ENCODE assay signal across 23 cellular contexts in the genomic region with DNA sequence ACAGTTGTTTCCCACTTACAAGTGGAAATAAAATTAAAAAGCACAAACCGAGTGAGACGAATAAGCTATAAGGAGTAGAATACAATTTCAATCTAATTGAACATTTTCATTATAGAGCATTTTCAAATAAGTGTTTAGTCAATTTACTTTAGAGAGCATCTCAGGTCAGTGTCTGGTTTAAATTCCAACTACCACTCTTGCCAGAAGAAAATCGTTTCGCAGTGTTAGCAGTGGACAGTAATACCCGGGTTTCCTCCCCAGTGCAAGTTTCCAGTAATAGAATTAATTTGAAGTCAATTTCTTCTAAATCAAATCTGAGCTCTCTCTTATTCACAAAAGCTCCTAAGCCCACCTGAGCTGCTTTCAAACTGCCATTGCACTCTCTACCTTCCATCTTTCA. TPM values are rescaled to one million over a fixed set of nuclear protein-coding genes. Genes with fewer than 3 reads are reported as not detected.
DNase-seq lines count a peak whose midpoint lies in the region; TF ChIP-seq lines count a peak whose summit lies in the region.
"Had no signal": no experiment of that assay in that cellular context is flagged by ENCODE, and none has a peak within 500 bp of the region (broad histone marks: within the 10 kb centered on the region; RNA-seq: fewer than 3 reads in every experiment).

No MANE protein-coding gene starts in this region.

- CTCF ChIA-PET in PC-9 (lab: Charles Lee), result no interaction called here

- H2AFZ ChIP-seq in PC-9 (no peak overlapping the region), hepatocyte (no peak overlapping the region)

- in situ Hi-C loops in transverse colon (cut with MboI; ENCODE audit: low pct_ligation_motif_present in 1 of 4, low pct_unique_long_range_greater_than_20kb in 1 of 4, low sequenced_read_pairs in 3 of 4), result no loop called here

- no peak overlapping the region for H3K4me3 Mint-ChIP-seq in osteocyte (ENCODE audit: unreplicated experiment)
- H3K4me3 Mint-ChIP-seq: activated naive CD8-positive, alpha-beta T cell treated with anti-CD3 and anti-CD28 coated beads, Interleukin-2, amount 50 U/mL, for 24 hours; CD8-positive, alpha-beta memory T cell; dendritic cell treated with granulocyte-macrophage colony-stimulating factor and Interleukin-4, amounts not matched to agents 40 ng/mL and 50 ng/mL, for 4 days had no signal

- H4K20me1 ChIP-seq in PC-9 (ENCODE audit: insufficient read depth), result no peaks in the 10 kb centered on the region
- H4K20me1 ChIP-seq in hepatocyte (ENCODE audit: insufficient read depth, poor library complexity, severe bottlenecking), result peaks cover 9% of the 10 kb centered on the region

- H3K27me3 Mint-ChIP-seq in osteocyte (ENCODE audit: unreplicated experiment), result no peaks in the 10 kb centered on the region
- H3K27me3 Mint-ChIP-seq: activated naive CD8-positive, alpha-beta T cell treated with anti-CD3 and anti-CD28 coated beads, Interleukin-2, amount 50 U/mL, for 24 hours; CD8-positive, alpha-beta memory T cell; dendritic cell treated with granulocyte-macrophage colony-stimulating factor and Interleukin-4, amounts not matched to agents 40 ng/mL and 50 ng/mL, for 4 days had no signal

- BruUV-seq in PC-9 (replicated peaks; lab: Mats Ljungman, UMichigan), result no TSS peak

- H3K27ac ChIP-seq in PC-9 (peak overlapping the region; percentile 51), hepatocyte (peak overlapping the region; percentile 93), transverse colon (peak overlapping the region; percentile 80 to 89 (median 82)), dorsolateral prefrontal cortex (no peak overlapping the region)
- H3K27ac ChIP-seq: suprapubic skin, VCaP had no signal

- no peak for TF ChIP-seq EP300 in transverse colon (IDR thresholded peaks at IDR 0.05; ENCODE audit: low read depth)

- 79% methylated on average over 5 of the region's 5 CpGs for WGBS in hepatocyte (ENCODE audit: low lambda C conversion rate, missing lambda C conversion rate)
- WGBS in transverse colon (ENCODE audit: low coverage in 1 of 2), 2 donors, result 50 to 72% methylated on average over 5 of the region's 5 CpGs

- no peak for TF ChIP-seq CTCF in PC-9 (conservative IDR thresholded peaks at IDR 0.05)
- no peak for TF ChIP-seq CTCF in hepatocyte (IDR thresholded peaks at IDR 0.05; ENCODE audit: poor library complexity)
- TF ChIP-seq CTCF in osteocyte (IDR thresholded peaks at IDR 0.05), result no peak
- TF ChIP-seq CTCF in transverse colon (IDR thresholded peaks at IDR 0.05), result no peak
- no peak for TF ChIP-seq CTCF in BE2C (IDR thresholded peaks at IDR 0.05; ENCODE audit: low read depth, low read length)
- no peak for TF ChIP-seq CTCF in dorsolateral prefrontal cortex (IDR thresholded peaks at IDR 0.05 in 54 of 56, conservative IDR thresholded peaks at IDR 0.05 in 2 of 56; ENCODE audit: low read depth in 1 of 56, partially characterized antibody in 56 of 56)

- no peaks in the 10 kb centered on the region for H3K9me3 Mint-ChIP-seq in osteocyte (ENCODE audit: unreplicated experiment)
- H3K9me3 Mint-ChIP-seq: activated naive CD8-positive, alpha-beta T cell treated with anti-CD3 and anti-CD28 coated beads, Interleukin-2, amount 50 U/mL, for 24 hours; CD8-positive, alpha-beta memory T cell; dendritic cell treated with granulocyte-macrophage colony-stimulating factor and Interleukin-4, amounts not matched to agents 40 ng/mL and 50 ng/mL, for 4 days had no signal

- intact Hi-C loops in PC-9 (cut with micrococcal nuclease; ENCODE audit: unreplicated experiment) (no loop called here), transverse colon (cut with DNase I; ENCODE audit: low total_unique reads) (loop anchor here (5.0 kb wide), 1 partner anchor 36 kb away; no protein-coding TSS in a partner anchor), dorsolateral prefrontal cortex (cut with DNase I) (no loop called here)

- H3K36me3 Mint-ChIP-seq in osteocyte (ENCODE audit: unreplicated experiment), result peaks cover 23% of the 10 kb centered on the region

- H3K79me2 ChIP-seq in PC-9 (ENCODE audit: low read depth) (peaks cover 71% of the 10 kb centered on the region), hepatocyte (peaks cover 83% of the 10 kb centered on the region)

- TF ChIP-seq POLR2A in transverse colon (IDR thresholded peaks at IDR 0.05), result no peak

- peaks cover 62% of the 10 kb centered on the region for H3K4me1 Mint-ChIP-seq in osteocyte (ENCODE audit: unreplicated experiment)

- H3K4me3 ChIP-seq in PC-9 (no peak overlapping the region), hepatocyte (no peak overlapping the region), transverse colon (no peak overlapping the region), BE2C (ENCODE audit: low read depth, low read length) (no peak overlapping the region), dorsolateral prefrontal cortex (no peak overlapping the region)
- H3K4me3 ChIP-seq: suprapubic skin had no signal

- peaks cover 53% of the 10 kb centered on the region for H3F3A ChIP-seq in PC-9 (ENCODE audit: insufficient read depth, low read depth)

- H3K36me3 ChIP-seq in PC-9 (ENCODE audit: low read depth) (no peaks in the 10 kb centered on the region; the same call in 1 of the 2 replicates), hepatocyte (replicated peaks; ENCODE audit: insufficient read depth, low read depth) (no peaks in the 10 kb centered on the region), transverse colon (no peaks in the 10 kb centered on the region), BE2C (no peaks in the 10 kb centered on the region; the same call in 1 of the 2 replicates)
- H3K36me3 ChIP-seq: suprapubic skin had no signal

- H3K4me1 ChIP-seq in PC-9 (replicated peaks; ENCODE audit: insufficient read depth), result peaks cover 83% of the 10 kb centered on the region
- peaks cover 53% of the 10 kb centered on the region for H3K4me1 ChIP-seq in hepatocyte (ENCODE audit: insufficient read depth)
- peaks cover 33 to 49% (median 43%) of the 10 kb centered on the region in 4 donors for H3K4me1 ChIP-seq in transverse colon
- H3K4me1 ChIP-seq in BE2C, result peaks cover 20% of the 10 kb centered on the region

- H3K27ac Mint-ChIP-seq in osteocyte (ENCODE audit: unreplicated experiment), result peak overlapping the region; percentile 25
- H3K27ac Mint-ChIP-seq: activated naive CD8-positive, alpha-beta T cell treated with anti-CD3 and anti-CD28 coated beads, Interleukin-2, amount 50 U/mL, for 24 hours had no signal

- H3K9me3 ChIP-seq in PC-9 (ENCODE audit: insufficient read depth, low read depth) (no peaks in the 10 kb centered on the region), hepatocyte (ENCODE audit: low read depth) (no peaks in the 10 kb centered on the region), transverse colon (no peaks in the 10 kb centered on the region), BE2C (no peaks in the 10 kb centered on the region)
- H3K9me3 ChIP-seq: SK-N-SH, suprapubic skin had no signal

- H3K27me3 ChIP-seq in PC-9 (ENCODE audit: insufficient read depth, low read depth) (no peaks in the 10 kb centered on the region), hepatocyte (no peaks in the 10 kb centered on the region), transverse colon (no peaks in the 10 kb centered on the region), BE2C (no peaks in the 10 kb centered on the region), dorsolateral prefrontal cortex (no peaks in the 10 kb centered on the region)
- H3K27me3 ChIP-seq: suprapubic skin had no signal

- DNase-seq in PC-9 (no peak), hepatocyte (ENCODE audit: low spot score) (no peak), osteocyte (ENCODE audit: extremely low spot score, unreplicated experiment) (no peak), transverse colon (no peak), globus pallidus (ENCODE audit: low spot score) (no peak), BE2C (no peak), dorsolateral prefrontal cortex (no peak)
- no peak for DNase-seq in activated naive CD4-positive, alpha-beta T cell (lab: John Stamatoyannopoulos, UW)
- DNase-seq: activated effector memory CD4-positive, alpha-beta T cell treated with anti-CD3 and anti-CD28 coated beads, Interleukin-2, amount 50 U/mL, for 16 hours; activated naive CD8-positive, alpha-beta T cell treated with anti-CD3 and anti-CD28 coated beads, Interleukin-2, amount 50 U/mL, for 24 hours; CD8-positive, alpha-beta memory T cell; GF-D8; KBM-7; NCI-H146; NCI-H524 treated with DMSO at 0.1 percent for 48 hours; occipital lobe; right cardiac atrium; SK-N-SH; stimulated activated CD8-positive, alpha-beta memory T cell treated with anti-CD3 and anti-CD28 coated beads, Interleukin-4, amount 100 ng/mL, for 48 hours; T-helper 2 cell had no signal

- POLR2A ChIA-PET in PC-9 (lab: Charles Lee; ENCODE audit: unreplicated experiment), result no interaction called here

- no peaks in the 10 kb centered on the region for H3K9me2 ChIP-seq in PC-9 (ENCODE audit: insufficient read depth)
- H3K9me2 ChIP-seq in hepatocyte (replicated peaks; ENCODE audit: insufficient read depth), result no peaks in the 10 kb centered on the region
- H3K9me2 ChIP-seq: SK-N-SH had no signal

- peak overlapping the region; percentile 28 for H3K4me2 ChIP-seq in PC-9
- peak overlapping the region; percentile 42 for H3K4me2 ChIP-seq in hepatocyte
- H3K4me2 ChIP-seq: SK-N-SH had no signal

RNA-seq across cellular contexts. Expression of gene CREB3L2, which starts 45.7 kb away (rescaled TPM):
- total RNA-seq in PC-9 (2021), result 41.2 and 41.9 TPM in 2 replicates
- total RNA-seq in hepatocyte, result 33.9 and 38.3 TPM in 2 replicates
- polyA plus RNA-seq in hepatocyte, result 34.4 and 37.6 TPM in 2 replicates
- 143 and 144 TPM in 2 replicates for total RNA-seq in osteocyte
- 10 to 100 TPM; 16.4 to 37.0 (median 19.9) TPM for total RNA-seq in transverse colon
- polyA plus RNA-seq in BE2C (2012; ENCODE audit: insufficient read depth, insufficient read length, low read depth), result 9.6 TPM
- total RNA-seq in dorsolateral prefrontal cortex, result 10 to 100 TPM in 116 of 120 experiments, 1 to 10 TPM in 4; 9.1 to 47.0 (median 19.1) TPM

Comparison
In these comparisons a context has a peak if more than half of its experiments do, and no peak if none do; other contexts are left out.
1. H3K27ac ChIP-seq: peak in PC-9 (single experiment), hepatocyte (single experiment) and transverse colon (4 of 4); none in dorsolateral prefrontal cortex (0 of 59).